In genomic region chr7:128862571-128863432, GRCh38 we compare ENCODE assay signal across 1 cellular context.
A peak's percentile ranks its signal among the peaks of the same experiment; 100 is the strongest.
TF ChIP-seq lines count a peak whose summit lies in the region.

ATP6V1F (plus strand) TSS chr7:128862856; CDS start chr7:128862905, 49 bp downstream.

TF ChIP-seq in K562, 482 proteins besides CTCF, POLR2A, EP300 and RAD21 (continued from another document and continues in another):
- peak; percentile 83 for TF ChIP-seq ZNF407 (IDR thresholded peaks at IDR 0.05; ENCODE audit: low read depth)
- peak; percentile 76; the same call in 1 of the 2 replicates for TF ChIP-seq TFAP4 (CRISPR knock-in tag; IDR thresholded peaks at IDR 0.05; ENCODE audit: borderline replicate concordance)
- peak; percentile 9; the same call in 1 of the 2 replicates for TF ChIP-seq ZNF23 (CRISPR knock-in tag; IDR thresholded peaks at IDR 0.05)
- peak; percentile 11; the same call in 1 of the 2 replicates for TF ChIP-seq ERF (CRISPR knock-in tag; IDR thresholded peaks at IDR 0.05)
- no peak for TF ChIP-seq HDAC2 (IDR thresholded peaks at IDR 0.05)
- TF ChIP-seq CBFB (CRISPR knock-in tag; IDR thresholded peaks at IDR 0.05), result peak; percentile 32; the same call in 1 of the 2 replicates
- no peak for TF ChIP-seq ZNF644 (tag; IDR thresholded peaks at IDR 0.05; ENCODE audit: low read depth)
- TF ChIP-seq E2F1 (CRISPR knock-in tag; IDR thresholded peaks at IDR 0.05), result peak; percentile 3; the same call in 1 of the 2 replicates
- TF ChIP-seq CBFA2T3 (IDR thresholded peaks at IDR 0.05), result no peak
- TF ChIP-seq HMGN3 (IDR thresholded peaks at IDR 0.05; ENCODE audit: borderline replicate concordance, extremely low read depth, insufficient read length, low read depth, low read length), result no peak
- TF ChIP-seq GTF2B (IDR thresholded peaks at IDR 0.05; ENCODE audit: extremely low read depth, insufficient read length), result no peak
- no peak for TF ChIP-seq ZNF695 (CRISPR knock-in tag; IDR thresholded peaks at IDR 0.05)
- peak; percentile 81; the same call in 1 of the 2 replicates for TF ChIP-seq LARP7 (IDR thresholded peaks at IDR 0.05)
- TF ChIP-seq BCOR (IDR thresholded peaks at IDR 0.05), result peak; percentile 42; the same call in 1 of the 2 replicates
- TF ChIP-seq USF1 (CRISPR knock-in tag; IDR thresholded peaks at IDR 0.05), result peak; percentile 55; the same call in 1 of the 2 replicates
- peak; percentile 84; the same call in 1 of the 2 replicates for TF ChIP-seq HLTF (IDR thresholded peaks at IDR 0.05)
- TF ChIP-seq SMARCA4 (IDR thresholded peaks at IDR 0.05), result peak; percentile 39
- TF ChIP-seq ETS1 (conservative IDR thresholded peaks at IDR 0.05; ENCODE audit: control insufficient read depth, low read depth, low read length), result peak; percentile 78; the same call in 1 of the 2 replicates
- no peak for TF ChIP-seq CREB5 (CRISPR knock-in tag; IDR thresholded peaks at IDR 0.05)
- TF ChIP-seq SIN3A (IDR thresholded peaks at IDR 0.05; ENCODE audit: borderline replicate concordance in 2 of 2, control insufficient read depth in 1 of 2, low read depth in 2 of 2, low read length in 2 of 2), result peak; percentile 61 to 78; a peak in 1 of 4 replicates
- peak; percentile 89; the same call in 1 of the 2 replicates for TF ChIP-seq ARID3B (CRISPR knock-in tag; IDR thresholded peaks at IDR 0.05; ENCODE audit: borderline replicate concordance)
- TF ChIP-seq RUNX1 (IDR thresholded peaks at IDR 0.05; ENCODE audit: low read depth), result 0 out of 2 replicates have a peak, but pooled peaks have one; percentile 63
- TF ChIP-seq SUPT5H (IDR thresholded peaks at IDR 0.05), result peak; percentile 93
- TF ChIP-seq ZC3H8 (IDR thresholded peaks at IDR 0.05), result 0 out of 2 replicates have a peak, but pooled peaks have one; percentile 54
- TF ChIP-seq ETV1 (tag; conservative IDR thresholded peaks at IDR 0.05; ENCODE audit: low read depth), result peak; percentile 39
- TF ChIP-seq ZNF384 (IDR thresholded peaks at IDR 0.05; ENCODE audit: low read depth, low read length), result 0 out of 2 replicates have a peak, but pooled peaks have one; percentile 11
- TF ChIP-seq ZBTB2 (IDR thresholded peaks at IDR 0.05), result peak; percentile 98
- peak; percentile 60; the same call in 1 of the 2 replicates for TF ChIP-seq MTA3 (IDR thresholded peaks at IDR 0.05; ENCODE audit: borderline replicate concordance)
- 0 out of 2 replicates have a peak, but pooled peaks have one; percentile 39 for TF ChIP-seq RB1 (IDR thresholded peaks at IDR 0.05; ENCODE audit: low read depth)
- TF ChIP-seq MNT (conservative IDR thresholded peaks at IDR 0.05), result peak; percentile 50 to 55; a peak in 3 of 4 replicates
- peak; percentile 77; the same call in 1 of the 2 replicates for TF ChIP-seq HMGXB4 (CRISPR knock-in tag; IDR thresholded peaks at IDR 0.05)
- TF ChIP-seq ZNF263 (CRISPR knock-in tag; IDR thresholded peaks at IDR 0.05; ENCODE audit: borderline replicate concordance), result peak; percentile 69; the same call in 1 of the 2 replicates
